Comparison of ENCODE assay signal across 1 cellular context in the genomic region with DNA sequence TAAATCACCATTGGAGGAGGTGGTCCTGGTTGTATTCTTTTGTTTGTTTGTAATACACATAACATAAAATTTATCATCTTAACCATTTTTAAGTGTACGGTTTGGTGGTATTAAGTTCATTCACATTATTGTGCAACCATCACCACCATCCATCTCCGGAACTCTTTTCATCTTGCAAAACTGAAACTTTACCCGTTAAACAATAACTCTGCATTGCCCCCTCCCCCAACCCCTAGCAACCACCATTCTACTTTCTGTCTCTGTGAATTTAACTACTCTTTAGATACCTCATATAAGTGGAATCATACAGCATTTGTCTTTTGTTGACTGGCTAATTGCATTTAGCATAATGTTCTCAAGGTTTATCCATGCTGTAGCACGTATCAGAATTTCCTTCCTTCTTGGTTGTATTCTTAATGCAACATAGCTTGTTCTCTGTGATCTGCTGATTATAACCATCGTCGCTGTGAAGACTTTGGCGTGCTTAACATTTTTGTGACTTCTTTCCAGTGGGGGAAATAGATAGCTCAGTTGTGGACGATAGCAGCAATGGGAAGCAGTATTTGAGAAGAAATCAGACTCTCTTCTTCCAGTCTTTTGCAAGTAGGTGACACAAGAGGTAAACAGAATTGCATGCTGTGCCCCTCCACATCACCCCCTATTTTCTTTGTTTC.
TF ChIP-seq lines count a peak whose summit lies in the region.

No MANE protein-coding gene starts in this region.

TF ChIP-seq in HepG2, 621 proteins besides CTCF, POLR2A, EP300 and RAD21 (continued from another document and continues in another):
- TF ChIP-seq, protein P1, sequence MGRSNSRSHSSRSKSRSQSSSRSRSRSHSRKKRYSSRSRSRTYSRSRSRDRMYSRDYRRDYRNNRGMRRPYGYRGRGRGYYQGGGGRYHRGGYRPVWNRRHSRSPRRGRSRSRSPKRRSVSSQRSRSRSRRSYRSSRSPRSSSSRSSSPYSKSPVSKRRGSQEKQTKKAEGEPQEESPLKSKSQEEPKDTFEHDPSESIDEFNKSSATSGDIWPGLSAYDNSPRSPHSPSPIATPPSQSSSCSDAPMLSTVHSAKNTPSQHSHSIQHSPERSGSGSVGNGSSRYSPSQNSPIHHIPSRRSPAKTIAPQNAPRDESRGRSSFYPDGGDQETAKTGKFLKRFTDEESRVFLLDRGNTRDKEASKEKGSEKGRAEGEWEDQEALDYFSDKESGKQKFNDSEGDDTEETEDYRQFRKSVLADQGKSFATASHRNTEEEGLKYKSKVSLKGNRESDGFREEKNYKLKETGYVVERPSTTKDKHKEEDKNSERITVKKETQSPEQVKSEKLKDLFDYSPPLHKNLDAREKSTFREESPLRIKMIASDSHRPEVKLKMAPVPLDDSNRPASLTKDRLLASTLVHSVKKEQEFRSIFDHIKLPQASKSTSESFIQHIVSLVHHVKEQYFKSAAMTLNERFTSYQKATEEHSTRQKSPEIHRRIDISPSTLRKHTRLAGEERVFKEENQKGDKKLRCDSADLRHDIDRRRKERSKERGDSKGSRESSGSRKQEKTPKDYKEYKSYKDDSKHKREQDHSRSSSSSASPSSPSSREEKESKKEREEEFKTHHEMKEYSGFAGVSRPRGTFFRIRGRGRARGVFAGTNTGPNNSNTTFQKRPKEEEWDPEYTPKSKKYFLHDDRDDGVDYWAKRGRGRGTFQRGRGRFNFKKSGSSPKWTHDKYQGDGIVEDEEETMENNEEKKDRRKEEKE (IDR thresholded peaks at IDR 0.05): no peak
- TF ChIP-seq NFIC (IDR thresholded peaks at IDR 0.05; ENCODE audit: low read length) (0 out of 2 replicates have a peak, but pooled peaks have one; percentile 50), ZNF761 (CRISPR knock-in tag; conservative IDR thresholded peaks at IDR 0.05) (no peak), MIER2 (CRISPR knock-in tag; IDR thresholded peaks at IDR 0.05) (no peak), ZSCAN20 (CRISPR knock-in tag; IDR thresholded peaks at IDR 0.05; ENCODE audit: borderline replicate concordance) (no peak), EED (CRISPR knock-in tag; IDR thresholded peaks at IDR 0.05) (no peak), ZNF850 (CRISPR knock-in tag; conservative IDR thresholded peaks at IDR 0.05) (no peak), MAFK (conservative IDR thresholded peaks at IDR 0.05 in 1 of 2, IDR thresholded peaks at IDR 0.05 in 1 of 2; ENCODE audit: low read length in 2 of 2) (no peak), ZNF367 (CRISPR knock-in tag; IDR thresholded peaks at IDR 0.05; ENCODE audit: borderline replicate concordance) (no peak), ZNF136 (CRISPR knock-in tag; IDR thresholded peaks at IDR 0.05; ENCODE audit: low read depth) (no peak), HNRNPK (IDR thresholded peaks at IDR 0.05; ENCODE audit: low read depth, low read length, poor library complexity, severe bottlenecking) (no peak), U2AF2 (IDR thresholded peaks at IDR 0.05; ENCODE audit: low read depth, low read length) (no peak), HOXA3 (CRISPR knock-in tag; IDR thresholded peaks at IDR 0.05) (peak; percentile 37; the same call in 1 of the 2 replicates), HOXA7 (CRISPR knock-in tag; IDR thresholded peaks at IDR 0.05) (no peak), HMG20A (CRISPR knock-in tag; IDR thresholded peaks at IDR 0.05; ENCODE audit: borderline replicate concordance) (peak; percentile 40; the same call in 1 of the 2 replicates), SMAD9 (CRISPR knock-in tag; IDR thresholded peaks at IDR 0.05) (no peak), ARID2 (CRISPR knock-in tag; IDR thresholded peaks at IDR 0.05; ENCODE audit: borderline replicate concordance) (no peak), SALL1 (CRISPR knock-in tag; IDR thresholded peaks at IDR 0.05) (peak; percentile 23; the same call in 1 of the 2 replicates), ZBTB42 (CRISPR knock-in tag; IDR thresholded peaks at IDR 0.05) (no peak), HOXA9 (CRISPR knock-in tag; IDR thresholded peaks at IDR 0.05; ENCODE audit: borderline replicate concordance) (no peak), EHMT2 (IDR thresholded peaks at IDR 0.05; ENCODE audit: borderline replicate concordance, low read depth, low read length) (0 out of 2 replicates have a peak, but pooled peaks have one; percentile 38), DR1 (CRISPR knock-in tag; IDR thresholded peaks at IDR 0.05) (no peak), ZFP41 (CRISPR knock-in tag; IDR thresholded peaks at IDR 0.05; ENCODE audit: borderline replicate concordance) (no peak), GABPB1 (CRISPR knock-in tag; IDR thresholded peaks at IDR 0.05) (no peak), ZNF383 (CRISPR knock-in tag; IDR thresholded peaks at IDR 0.05; ENCODE audit: borderline replicate concordance) (no peak), SIX1 (CRISPR knock-in tag; IDR thresholded peaks at IDR 0.05; ENCODE audit: borderline replicate concordance) (peak; percentile 71; the same call in 1 of the 2 replicates)
- TF ChIP-seq, protein P2, sequence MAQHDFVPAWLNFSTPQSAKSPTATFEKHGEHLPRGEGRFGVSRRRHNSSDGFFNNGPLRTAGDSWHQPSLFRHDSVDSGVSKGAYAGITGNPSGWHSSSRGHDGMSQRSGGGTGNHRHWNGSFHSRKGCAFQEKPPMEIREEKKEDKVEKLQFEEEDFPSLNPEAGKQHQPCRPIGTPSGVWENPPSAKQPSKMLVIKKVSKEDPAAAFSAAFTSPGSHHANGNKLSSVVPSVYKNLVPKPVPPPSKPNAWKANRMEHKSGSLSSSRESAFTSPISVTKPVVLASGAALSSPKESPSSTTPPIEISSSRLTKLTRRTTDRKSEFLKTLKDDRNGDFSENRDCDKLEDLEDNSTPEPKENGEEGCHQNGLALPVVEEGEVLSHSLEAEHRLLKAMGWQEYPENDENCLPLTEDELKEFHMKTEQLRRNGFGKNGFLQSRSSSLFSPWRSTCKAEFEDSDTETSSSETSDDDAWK (CRISPR knock-in tag; IDR thresholded peaks at IDR 0.05): no peak
- TF ChIP-seq, protein P3, sequence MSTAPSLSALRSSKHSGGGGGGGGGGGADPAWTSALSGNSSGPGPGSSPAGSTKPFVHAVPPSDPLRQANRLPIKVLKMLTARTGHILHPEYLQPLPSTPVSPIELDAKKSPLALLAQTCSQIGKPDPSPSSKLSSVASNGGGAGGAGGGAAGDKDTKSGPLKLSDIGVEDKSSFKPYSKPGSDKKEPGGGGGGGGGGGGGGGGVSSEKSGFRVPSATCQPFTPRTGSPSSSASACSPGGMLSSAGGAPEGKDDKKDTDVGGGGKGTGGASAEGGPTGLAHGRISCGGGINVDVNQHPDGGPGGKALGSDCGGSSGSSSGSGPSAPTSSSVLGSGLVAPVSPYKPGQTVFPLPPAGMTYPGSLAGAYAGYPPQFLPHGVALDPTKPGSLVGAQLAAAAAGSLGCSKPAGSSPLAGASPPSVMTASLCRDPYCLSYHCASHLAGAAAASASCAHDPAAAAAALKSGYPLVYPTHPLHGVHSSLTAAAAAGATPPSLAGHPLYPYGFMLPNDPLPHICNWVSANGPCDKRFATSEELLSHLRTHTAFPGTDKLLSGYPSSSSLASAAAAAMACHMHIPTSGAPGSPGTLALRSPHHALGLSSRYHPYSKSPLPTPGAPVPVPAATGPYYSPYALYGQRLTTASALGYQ (CRISPR knock-in tag; IDR thresholded peaks at IDR 0.05): no peak
- TF ChIP-seq, protein P4, sequence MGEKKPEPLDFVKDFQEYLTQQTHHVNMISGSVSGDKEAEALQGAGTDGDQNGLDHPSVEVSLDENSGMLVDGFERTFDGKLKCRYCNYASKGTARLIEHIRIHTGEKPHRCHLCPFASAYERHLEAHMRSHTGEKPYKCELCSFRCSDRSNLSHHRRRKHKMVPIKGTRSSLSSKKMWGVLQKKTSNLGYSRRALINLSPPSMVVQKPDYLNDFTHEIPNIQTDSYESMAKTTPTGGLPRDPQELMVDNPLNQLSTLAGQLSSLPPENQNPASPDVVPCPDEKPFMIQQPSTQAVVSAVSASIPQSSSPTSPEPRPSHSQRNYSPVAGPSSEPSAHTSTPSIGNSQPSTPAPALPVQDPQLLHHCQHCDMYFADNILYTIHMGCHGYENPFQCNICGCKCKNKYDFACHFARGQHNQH (CRISPR knock-in tag; IDR thresholded peaks at IDR 0.05): no peak
- TF ChIP-seq, protein P5, sequence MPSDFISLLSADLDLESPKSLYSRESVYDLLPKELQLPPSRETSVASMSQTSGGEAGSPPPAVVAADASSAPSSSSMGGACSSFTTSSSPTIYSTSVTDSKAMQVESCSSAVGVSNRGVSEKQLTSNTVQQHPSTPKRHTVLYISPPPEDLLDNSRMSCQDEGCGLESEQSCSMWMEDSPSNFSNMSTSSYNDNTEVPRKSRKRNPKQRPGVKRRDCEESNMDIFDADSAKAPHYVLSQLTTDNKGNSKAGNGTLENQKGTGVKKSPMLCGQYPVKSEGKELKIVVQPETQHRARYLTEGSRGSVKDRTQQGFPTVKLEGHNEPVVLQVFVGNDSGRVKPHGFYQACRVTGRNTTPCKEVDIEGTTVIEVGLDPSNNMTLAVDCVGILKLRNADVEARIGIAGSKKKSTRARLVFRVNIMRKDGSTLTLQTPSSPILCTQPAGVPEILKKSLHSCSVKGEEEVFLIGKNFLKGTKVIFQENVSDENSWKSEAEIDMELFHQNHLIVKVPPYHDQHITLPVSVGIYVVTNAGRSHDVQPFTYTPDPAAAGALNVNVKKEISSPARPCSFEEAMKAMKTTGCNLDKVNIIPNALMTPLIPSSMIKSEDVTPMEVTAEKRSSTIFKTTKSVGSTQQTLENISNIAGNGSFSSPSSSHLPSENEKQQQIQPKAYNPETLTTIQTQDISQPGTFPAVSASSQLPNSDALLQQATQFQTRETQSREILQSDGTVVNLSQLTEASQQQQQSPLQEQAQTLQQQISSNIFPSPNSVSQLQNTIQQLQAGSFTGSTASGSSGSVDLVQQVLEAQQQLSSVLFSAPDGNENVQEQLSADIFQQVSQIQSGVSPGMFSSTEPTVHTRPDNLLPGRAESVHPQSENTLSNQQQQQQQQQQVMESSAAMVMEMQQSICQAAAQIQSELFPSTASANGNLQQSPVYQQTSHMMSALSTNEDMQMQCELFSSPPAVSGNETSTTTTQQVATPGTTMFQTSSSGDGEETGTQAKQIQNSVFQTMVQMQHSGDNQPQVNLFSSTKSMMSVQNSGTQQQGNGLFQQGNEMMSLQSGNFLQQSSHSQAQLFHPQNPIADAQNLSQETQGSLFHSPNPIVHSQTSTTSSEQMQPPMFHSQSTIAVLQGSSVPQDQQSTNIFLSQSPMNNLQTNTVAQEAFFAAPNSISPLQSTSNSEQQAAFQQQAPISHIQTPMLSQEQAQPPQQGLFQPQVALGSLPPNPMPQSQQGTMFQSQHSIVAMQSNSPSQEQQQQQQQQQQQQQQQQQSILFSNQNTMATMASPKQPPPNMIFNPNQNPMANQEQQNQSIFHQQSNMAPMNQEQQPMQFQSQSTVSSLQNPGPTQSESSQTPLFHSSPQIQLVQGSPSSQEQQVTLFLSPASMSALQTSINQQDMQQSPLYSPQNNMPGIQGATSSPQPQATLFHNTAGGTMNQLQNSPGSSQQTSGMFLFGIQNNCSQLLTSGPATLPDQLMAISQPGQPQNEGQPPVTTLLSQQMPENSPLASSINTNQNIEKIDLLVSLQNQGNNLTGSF (CRISPR knock-in tag; IDR thresholded peaks at IDR 0.05): no peak
- TF ChIP-seq, protein P6, sequence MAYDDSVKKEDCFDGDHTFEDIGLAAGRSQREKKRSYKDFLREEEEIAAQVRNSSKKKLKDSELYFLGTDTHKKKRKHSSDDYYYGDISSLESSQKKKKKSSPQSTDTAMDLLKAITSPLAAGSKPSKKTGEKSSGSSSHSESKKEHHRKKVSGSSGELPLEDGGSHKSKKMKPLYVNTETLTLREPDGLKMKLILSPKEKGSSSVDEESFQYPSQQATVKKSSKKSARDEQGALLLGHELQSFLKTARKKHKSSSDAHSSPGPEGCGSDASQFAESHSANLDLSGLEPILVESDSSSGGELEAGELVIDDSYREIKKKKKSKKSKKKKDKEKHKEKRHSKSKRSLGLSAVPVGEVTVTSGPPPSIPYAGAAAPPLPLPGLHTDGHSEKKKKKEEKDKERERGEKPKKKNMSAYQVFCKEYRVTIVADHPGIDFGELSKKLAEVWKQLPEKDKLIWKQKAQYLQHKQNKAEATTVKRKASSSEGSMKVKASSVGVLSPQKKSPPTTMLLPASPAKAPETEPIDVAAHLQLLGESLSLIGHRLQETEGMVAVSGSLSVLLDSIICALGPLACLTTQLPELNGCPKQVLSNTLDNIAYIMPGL (CRISPR knock-in tag; IDR thresholded peaks at IDR 0.05; ENCODE audit: borderline replicate concordance in 1 of 2, low read depth in 1 of 2): no peak
- TF ChIP-seq, protein P7, sequence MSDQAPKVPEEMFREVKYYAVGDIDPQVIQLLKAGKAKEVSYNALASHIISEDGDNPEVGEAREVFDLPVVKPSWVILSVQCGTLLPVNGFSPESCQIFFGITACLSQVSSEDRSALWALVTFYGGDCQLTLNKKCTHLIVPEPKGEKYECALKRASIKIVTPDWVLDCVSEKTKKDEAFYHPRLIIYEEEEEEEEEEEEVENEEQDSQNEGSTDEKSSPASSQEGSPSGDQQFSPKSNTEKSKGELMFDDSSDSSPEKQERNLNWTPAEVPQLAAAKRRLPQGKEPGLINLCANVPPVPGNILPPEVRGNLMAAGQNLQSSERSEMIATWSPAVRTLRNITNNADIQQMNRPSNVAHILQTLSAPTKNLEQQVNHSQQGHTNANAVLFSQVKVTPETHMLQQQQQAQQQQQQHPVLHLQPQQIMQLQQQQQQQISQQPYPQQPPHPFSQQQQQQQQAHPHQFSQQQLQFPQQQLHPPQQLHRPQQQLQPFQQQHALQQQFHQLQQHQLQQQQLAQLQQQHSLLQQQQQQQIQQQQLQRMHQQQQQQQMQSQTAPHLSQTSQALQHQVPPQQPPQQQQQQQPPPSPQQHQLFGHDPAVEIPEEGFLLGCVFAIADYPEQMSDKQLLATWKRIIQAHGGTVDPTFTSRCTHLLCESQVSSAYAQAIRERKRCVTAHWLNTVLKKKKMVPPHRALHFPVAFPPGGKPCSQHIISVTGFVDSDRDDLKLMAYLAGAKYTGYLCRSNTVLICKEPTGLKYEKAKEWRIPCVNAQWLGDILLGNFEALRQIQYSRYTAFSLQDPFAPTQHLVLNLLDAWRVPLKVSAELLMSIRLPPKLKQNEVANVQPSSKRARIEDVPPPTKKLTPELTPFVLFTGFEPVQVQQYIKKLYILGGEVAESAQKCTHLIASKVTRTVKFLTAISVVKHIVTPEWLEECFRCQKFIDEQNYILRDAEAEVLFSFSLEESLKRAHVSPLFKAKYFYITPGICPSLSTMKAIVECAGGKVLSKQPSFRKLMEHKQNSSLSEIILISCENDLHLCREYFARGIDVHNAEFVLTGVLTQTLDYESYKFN (CRISPR knock-in tag; conservative IDR thresholded peaks at IDR 0.05): peak; percentile 64
- TF ChIP-seq, protein P8, sequence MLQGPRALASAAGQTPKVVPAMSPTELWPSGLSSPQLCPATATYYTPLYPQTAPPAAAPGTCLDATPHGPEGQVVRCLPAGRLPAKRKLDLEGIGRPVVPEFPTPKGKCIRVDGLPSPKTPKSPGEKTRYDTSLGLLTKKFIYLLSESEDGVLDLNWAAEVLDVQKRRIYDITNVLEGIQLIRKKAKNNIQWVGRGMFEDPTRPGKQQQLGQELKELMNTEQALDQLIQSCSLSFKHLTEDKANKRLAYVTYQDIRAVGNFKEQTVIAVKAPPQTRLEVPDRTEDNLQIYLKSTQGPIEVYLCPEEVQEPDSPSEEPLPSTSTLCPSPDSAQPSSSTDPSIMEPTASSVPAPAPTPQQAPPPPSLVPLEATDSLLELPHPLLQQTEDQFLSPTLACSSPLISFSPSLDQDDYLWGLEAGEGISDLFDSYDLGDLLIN (CRISPR knock-in tag; IDR thresholded peaks at IDR 0.05; ENCODE audit: borderline replicate concordance): no peak
- TF ChIP-seq, protein P9, sequence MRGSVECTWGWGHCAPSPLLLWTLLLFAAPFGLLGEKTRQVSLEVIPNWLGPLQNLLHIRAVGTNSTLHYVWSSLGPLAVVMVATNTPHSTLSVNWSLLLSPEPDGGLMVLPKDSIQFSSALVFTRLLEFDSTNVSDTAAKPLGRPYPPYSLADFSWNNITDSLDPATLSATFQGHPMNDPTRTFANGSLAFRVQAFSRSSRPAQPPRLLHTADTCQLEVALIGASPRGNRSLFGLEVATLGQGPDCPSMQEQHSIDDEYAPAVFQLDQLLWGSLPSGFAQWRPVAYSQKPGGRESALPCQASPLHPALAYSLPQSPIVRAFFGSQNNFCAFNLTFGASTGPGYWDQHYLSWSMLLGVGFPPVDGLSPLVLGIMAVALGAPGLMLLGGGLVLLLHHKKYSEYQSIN (CRISPR knock-in tag; IDR thresholded peaks at IDR 0.05; ENCODE audit: borderline replicate concordance): no peak
